1 cellular context compared by ENCODE assay signal in genomic region chr12:43836455-43836989, GRCh38.
A peak's percentile ranks its signal among the peaks of the same experiment; 100 is the strongest.
TF ChIP-seq lines count a peak whose summit lies in the region.

No MANE protein-coding gene starts in this region.

TF ChIP-seq in GM12878, 131 proteins besides CTCF, POLR2A, EP300 and RAD21 (continued from another document and continues in another):
- TF ChIP-seq ZNF274 (IDR thresholded peaks at IDR 0.05; ENCODE audit: insufficient read depth, insufficient read length) (no peak), RELA (IDR thresholded peaks at IDR 0.05; ENCODE audit: borderline replicate concordance, partially characterized antibody) (no peak), PAX5 (IDR thresholded peaks at IDR 0.05; ENCODE audit: borderline replicate concordance, low read depth, low read length) (no peak), IKZF2 (IDR thresholded peaks at IDR 0.05) (peak; percentile 28 to 53; a peak in 2 of 4 replicates), TCF12 (IDR thresholded peaks at IDR 0.05; ENCODE audit: low read depth, low read length) (no peak), HCFC1 (IDR thresholded peaks at IDR 0.05; ENCODE audit: low read length) (no peak), RUNX3 (IDR thresholded peaks at IDR 0.05; ENCODE audit: low read length) (peak; percentile 29), PRDM15 (CRISPR knock-in tag; IDR thresholded peaks at IDR 0.05) (no peak), DPF2 (IDR thresholded peaks at IDR 0.05) (no peak), CHD2 (IDR thresholded peaks at IDR 0.05; ENCODE audit: borderline replicate concordance, low read depth, low read length) (no peak), RELB (IDR thresholded peaks at IDR 0.05; ENCODE audit: low read depth) (peak; percentile 47; the same call in 1 of the 2 replicates), CEBPB (IDR thresholded peaks at IDR 0.05; ENCODE audit: borderline replicate concordance in 1 of 2, low read depth in 2 of 2, low read length in 2 of 2) (no peak), ZBTB4 (CRISPR knock-in tag; IDR thresholded peaks at IDR 0.05) (no peak), CREB1 (IDR thresholded peaks at IDR 0.05; ENCODE audit: low read depth) (no peak), ZNF687 (IDR thresholded peaks at IDR 0.05) (no peak), CREM (IDR thresholded peaks at IDR 0.05; ENCODE audit: low read depth) (no peak), ESRRA (IDR thresholded peaks at IDR 0.05; ENCODE audit: low read length) (no peak), FOS (IDR thresholded peaks at IDR 0.05; ENCODE audit: borderline replicate concordance, extremely low read depth, insufficient read length) (no peak), KDM1A (IDR thresholded peaks at IDR 0.05; ENCODE audit: borderline replicate concordance) (no peak), BMI1 (IDR thresholded peaks at IDR 0.05; ENCODE audit: borderline replicate concordance) (no peak), NKRF (conservative IDR thresholded peaks at IDR 0.05) (no peak), PML (IDR thresholded peaks at IDR 0.05; ENCODE audit: low read length) (no peak), FOXM1 (IDR thresholded peaks at IDR 0.05; ENCODE audit: low read depth, low read length) (no peak), CBFB (IDR thresholded peaks at IDR 0.05; ENCODE audit: low read depth) (no peak), BCL3 (IDR thresholded peaks at IDR 0.05; ENCODE audit: borderline replicate concordance, insufficient read depth, low read depth, low read length, poor library complexity, severe bottlenecking) (no peak), BHLHE40 (IDR thresholded peaks at IDR 0.05; ENCODE audit: borderline replicate concordance in 1 of 2, low read depth in 2 of 2, low read length in 1 of 2) (peak; percentile 55 to 64; a peak in 2 of 4 replicates), PKNOX1 (IDR thresholded peaks at IDR 0.05) (no peak), ZNF592 (IDR thresholded peaks at IDR 0.05) (no peak), SMAD1 (IDR thresholded peaks at IDR 0.05; ENCODE audit: low read depth, partially characterized antibody) (peak; percentile 50), MYC (IDR thresholded peaks at IDR 0.05; ENCODE audit: insufficient read depth, insufficient read length, insufficient replicate concordance, low read length, severe bottlenecking) (no peak), ATF3 (IDR thresholded peaks at IDR 0.05; ENCODE audit: borderline replicate concordance, extremely low read depth, low read depth, low read length) (no peak), MEF2B (IDR thresholded peaks at IDR 0.05; ENCODE audit: partially characterized antibody, poor library complexity, severe bottlenecking) (no peak), STAT1 (conservative IDR thresholded peaks at IDR 0.05) (no peak), NR2C1 (IDR thresholded peaks at IDR 0.05) (no peak)
